1 cellular context compared by ENCODE assay signal in genomic region chr20:18005170-18005989, GRCh38.
TF ChIP-seq lines count a peak whose summit lies in the region.

No MANE protein-coding gene starts in this region.

TF ChIP-seq in GM12878, 131 proteins besides CTCF, POLR2A, EP300 and RAD21 (continues in another document):
- TF ChIP-seq NR2F1 (conservative IDR thresholded peaks at IDR 0.05) (peak; percentile 57; the same call in 1 of the 2 replicates), IRF4 (IDR thresholded peaks at IDR 0.05; ENCODE audit: low read depth, low read length) (peak; percentile 93), MLLT1 (IDR thresholded peaks at IDR 0.05) (0 out of 2 replicates have a peak, but pooled peaks have one; percentile 44), MEF2B (IDR thresholded peaks at IDR 0.05; ENCODE audit: partially characterized antibody, poor library complexity, severe bottlenecking) (peak; percentile 65), CREM (IDR thresholded peaks at IDR 0.05; ENCODE audit: low read depth) (peak; percentile 34; the same call in 1 of the 2 replicates), ZNF274 (IDR thresholded peaks at IDR 0.05; ENCODE audit: insufficient read depth, insufficient read length) (no peak), RUNX3 (IDR thresholded peaks at IDR 0.05; ENCODE audit: low read length) (peak; percentile 80), BCL11A (IDR thresholded peaks at IDR 0.05; ENCODE audit: low read depth, low read length) (peak; percentile 92), PAX5 (IDR thresholded peaks at IDR 0.05; ENCODE audit: borderline replicate concordance, low read depth, low read length) (peak; percentile 80; the same call in 1 of the 2 replicates), CEBPZ (IDR thresholded peaks at IDR 0.05; ENCODE audit: low read depth, low read length) (no peak), HDAC2 (IDR thresholded peaks at IDR 0.05) (no peak), POLR2AphosphoS5 (IDR thresholded peaks at IDR 0.05; ENCODE audit: low read length) (no peak), TCF3 (IDR thresholded peaks at IDR 0.05; ENCODE audit: borderline replicate concordance, insufficient read depth, low read depth, low read length) (peak; percentile 88), FOXK2 (IDR thresholded peaks at IDR 0.05) (peak; percentile 43; the same call in 1 of the 2 replicates), ASH2L (IDR thresholded peaks at IDR 0.05; ENCODE audit: borderline replicate concordance, low read depth) (no peak), TAF1 (IDR thresholded peaks at IDR 0.05; ENCODE audit: borderline replicate concordance, low read depth, low read length) (no peak), MTA2 (IDR thresholded peaks at IDR 0.05; ENCODE audit: low read depth) (peak; percentile 70), RAD51 (IDR thresholded peaks at IDR 0.05) (peak; percentile 49; the same call in 1 of the 2 replicates), CHD4 (IDR thresholded peaks at IDR 0.05) (no peak), IKZF1 (conservative IDR thresholded peaks at IDR 0.05) (peak; percentile 77), HCFC1 (IDR thresholded peaks at IDR 0.05; ENCODE audit: low read length) (no peak), RELB (IDR thresholded peaks at IDR 0.05; ENCODE audit: low read depth) (peak; percentile 58; the same call in 1 of the 2 replicates), MAX (IDR thresholded peaks at IDR 0.05; ENCODE audit: low read depth, low read length) (peak; percentile 36; the same call in 1 of the 2 replicates), TCF12 (IDR thresholded peaks at IDR 0.05; ENCODE audit: low read depth, low read length) (peak; percentile 91), EED (IDR thresholded peaks at IDR 0.05; ENCODE audit: low read depth) (peak; percentile 58; the same call in 1 of the 2 replicates), MYB (IDR thresholded peaks at IDR 0.05; ENCODE audit: borderline replicate concordance, low read depth, low read length) (0 out of 2 replicates have a peak, but pooled peaks have one; percentile 19), MXI1 (IDR thresholded peaks at IDR 0.05; ENCODE audit: low read depth, low read length) (no peak), STAT3 (IDR thresholded peaks at IDR 0.05; ENCODE audit: low read depth, low read length) (no peak), NKRF (conservative IDR thresholded peaks at IDR 0.05) (0 out of 2 replicates have a peak, but pooled peaks have one; percentile 25), MYC (IDR thresholded peaks at IDR 0.05; ENCODE audit: insufficient read depth, insufficient read length, insufficient replicate concordance, low read length, severe bottlenecking) (no peak), STAT1 (conservative IDR thresholded peaks at IDR 0.05) (no peak), NBN (IDR thresholded peaks at IDR 0.05) (peak; percentile 78), DPF2 (IDR thresholded peaks at IDR 0.05) (peak; percentile 95), BHLHE40 (IDR thresholded peaks at IDR 0.05; ENCODE audit: borderline replicate concordance in 1 of 2, low read depth in 2 of 2, low read length in 1 of 2) (peak; percentile 69 to 90), POU2F2 (IDR thresholded peaks at IDR 0.05; ENCODE audit: borderline replicate concordance, low read depth, low read length) (peak; percentile 38; the same call in 1 of the 3 replicates)
- TF ChIP-seq, protein P1, sequence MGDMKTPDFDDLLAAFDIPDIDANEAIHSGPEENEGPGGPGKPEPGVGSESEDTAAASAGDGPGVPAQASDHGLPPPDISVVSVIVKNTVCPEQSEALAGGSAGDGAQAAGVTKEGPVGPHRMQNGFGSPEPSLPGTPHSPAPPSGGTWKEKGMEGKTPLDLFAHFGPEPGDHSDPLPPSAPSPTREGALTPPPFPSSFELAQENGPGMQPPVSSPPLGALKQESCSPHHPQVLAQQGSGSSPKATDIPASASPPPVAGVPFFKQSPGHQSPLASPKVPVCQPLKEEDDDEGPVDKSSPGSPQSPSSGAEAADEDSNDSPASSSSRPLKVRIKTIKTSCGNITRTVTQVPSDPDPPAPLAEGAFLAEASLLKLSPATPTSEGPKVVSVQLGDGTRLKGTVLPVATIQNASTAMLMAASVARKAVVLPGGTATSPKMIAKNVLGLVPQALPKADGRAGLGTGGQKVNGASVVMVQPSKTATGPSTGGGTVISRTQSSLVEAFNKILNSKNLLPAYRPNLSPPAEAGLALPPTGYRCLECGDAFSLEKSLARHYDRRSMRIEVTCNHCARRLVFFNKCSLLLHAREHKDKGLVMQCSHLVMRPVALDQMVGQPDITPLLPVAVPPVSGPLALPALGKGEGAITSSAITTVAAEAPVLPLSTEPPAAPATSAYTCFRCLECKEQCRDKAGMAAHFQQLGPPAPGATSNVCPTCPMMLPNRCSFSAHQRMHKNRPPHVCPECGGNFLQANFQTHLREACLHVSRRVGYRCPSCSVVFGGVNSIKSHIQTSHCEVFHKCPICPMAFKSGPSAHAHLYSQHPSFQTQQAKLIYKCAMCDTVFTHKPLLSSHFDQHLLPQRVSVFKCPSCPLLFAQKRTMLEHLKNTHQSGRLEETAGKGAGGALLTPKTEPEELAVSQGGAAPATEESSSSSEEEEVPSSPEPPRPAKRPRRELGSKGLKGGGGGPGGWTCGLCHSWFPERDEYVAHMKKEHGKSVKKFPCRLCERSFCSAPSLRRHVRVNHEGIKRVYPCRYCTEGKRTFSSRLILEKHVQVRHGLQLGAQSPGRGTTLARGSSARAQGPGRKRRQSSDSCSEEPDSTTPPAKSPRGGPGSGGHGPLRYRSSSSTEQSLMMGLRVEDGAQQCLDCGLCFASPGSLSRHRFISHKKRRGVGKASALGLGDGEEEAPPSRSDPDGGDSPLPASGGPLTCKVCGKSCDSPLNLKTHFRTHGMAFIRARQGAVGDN (IDR thresholded peaks at IDR 0.05), result peak; percentile 53; the same call in 1 of the 2 replicates
- TF ChIP-seq, protein P2, sequence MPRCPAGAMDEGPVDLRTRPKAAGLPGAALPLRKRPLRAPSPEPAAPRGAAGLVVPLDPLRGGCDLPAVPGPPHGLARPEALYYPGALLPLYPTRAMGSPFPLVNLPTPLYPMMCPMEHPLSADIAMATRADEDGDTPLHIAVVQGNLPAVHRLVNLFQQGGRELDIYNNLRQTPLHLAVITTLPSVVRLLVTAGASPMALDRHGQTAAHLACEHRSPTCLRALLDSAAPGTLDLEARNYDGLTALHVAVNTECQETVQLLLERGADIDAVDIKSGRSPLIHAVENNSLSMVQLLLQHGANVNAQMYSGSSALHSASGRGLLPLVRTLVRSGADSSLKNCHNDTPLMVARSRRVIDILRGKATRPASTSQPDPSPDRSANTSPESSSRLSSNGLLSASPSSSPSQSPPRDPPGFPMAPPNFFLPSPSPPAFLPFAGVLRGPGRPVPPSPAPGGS (IDR thresholded peaks at IDR 0.05; ENCODE audit: borderline replicate concordance, insufficient read depth, low read depth, low read length, poor library complexity, severe bottlenecking), result no peak
- TF ChIP-seq, protein P3, sequence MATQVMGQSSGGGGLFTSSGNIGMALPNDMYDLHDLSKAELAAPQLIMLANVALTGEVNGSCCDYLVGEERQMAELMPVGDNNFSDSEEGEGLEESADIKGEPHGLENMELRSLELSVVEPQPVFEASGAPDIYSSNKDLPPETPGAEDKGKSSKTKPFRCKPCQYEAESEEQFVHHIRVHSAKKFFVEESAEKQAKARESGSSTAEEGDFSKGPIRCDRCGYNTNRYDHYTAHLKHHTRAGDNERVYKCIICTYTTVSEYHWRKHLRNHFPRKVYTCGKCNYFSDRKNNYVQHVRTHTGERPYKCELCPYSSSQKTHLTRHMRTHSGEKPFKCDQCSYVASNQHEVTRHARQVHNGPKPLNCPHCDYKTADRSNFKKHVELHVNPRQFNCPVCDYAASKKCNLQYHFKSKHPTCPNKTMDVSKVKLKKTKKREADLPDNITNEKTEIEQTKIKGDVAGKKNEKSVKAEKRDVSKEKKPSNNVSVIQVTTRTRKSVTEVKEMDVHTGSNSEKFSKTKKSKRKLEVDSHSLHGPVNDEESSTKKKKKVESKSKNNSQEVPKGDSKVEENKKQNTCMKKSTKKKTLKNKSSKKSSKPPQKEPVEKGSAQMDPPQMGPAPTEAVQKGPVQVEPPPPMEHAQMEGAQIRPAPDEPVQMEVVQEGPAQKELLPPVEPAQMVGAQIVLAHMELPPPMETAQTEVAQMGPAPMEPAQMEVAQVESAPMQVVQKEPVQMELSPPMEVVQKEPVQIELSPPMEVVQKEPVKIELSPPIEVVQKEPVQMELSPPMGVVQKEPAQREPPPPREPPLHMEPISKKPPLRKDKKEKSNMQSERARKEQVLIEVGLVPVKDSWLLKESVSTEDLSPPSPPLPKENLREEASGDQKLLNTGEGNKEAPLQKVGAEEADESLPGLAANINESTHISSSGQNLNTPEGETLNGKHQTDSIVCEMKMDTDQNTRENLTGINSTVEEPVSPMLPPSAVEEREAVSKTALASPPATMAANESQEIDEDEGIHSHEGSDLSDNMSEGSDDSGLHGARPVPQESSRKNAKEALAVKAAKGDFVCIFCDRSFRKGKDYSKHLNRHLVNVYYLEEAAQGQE (IDR thresholded peaks at IDR 0.05; ENCODE audit: low read depth, low read length), result no peak
- TF ChIP-seq, protein P4, sequence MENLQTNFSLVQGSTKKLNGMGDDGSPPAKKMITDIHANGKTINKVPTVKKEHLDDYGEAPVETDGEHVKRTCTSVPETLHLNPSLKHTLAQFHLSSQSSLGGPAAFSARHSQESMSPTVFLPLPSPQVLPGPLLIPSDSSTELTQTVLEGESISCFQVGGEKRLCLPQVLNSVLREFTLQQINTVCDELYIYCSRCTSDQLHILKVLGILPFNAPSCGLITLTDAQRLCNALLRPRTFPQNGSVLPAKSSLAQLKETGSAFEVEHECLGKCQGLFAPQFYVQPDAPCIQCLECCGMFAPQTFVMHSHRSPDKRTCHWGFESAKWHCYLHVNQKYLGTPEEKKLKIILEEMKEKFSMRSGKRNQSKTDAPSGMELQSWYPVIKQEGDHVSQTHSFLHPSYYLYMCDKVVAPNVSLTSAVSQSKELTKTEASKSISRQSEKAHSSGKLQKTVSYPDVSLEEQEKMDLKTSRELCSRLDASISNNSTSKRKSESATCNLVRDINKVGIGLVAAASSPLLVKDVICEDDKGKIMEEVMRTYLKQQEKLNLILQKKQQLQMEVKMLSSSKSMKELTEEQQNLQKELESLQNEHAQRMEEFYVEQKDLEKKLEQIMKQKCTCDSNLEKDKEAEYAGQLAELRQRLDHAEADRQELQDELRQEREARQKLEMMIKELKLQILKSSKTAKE (IDR thresholded peaks at IDR 0.05; ENCODE audit: low read depth, poor library complexity, severe bottlenecking), result peak; percentile 56
